In the genomic region with DNA sequence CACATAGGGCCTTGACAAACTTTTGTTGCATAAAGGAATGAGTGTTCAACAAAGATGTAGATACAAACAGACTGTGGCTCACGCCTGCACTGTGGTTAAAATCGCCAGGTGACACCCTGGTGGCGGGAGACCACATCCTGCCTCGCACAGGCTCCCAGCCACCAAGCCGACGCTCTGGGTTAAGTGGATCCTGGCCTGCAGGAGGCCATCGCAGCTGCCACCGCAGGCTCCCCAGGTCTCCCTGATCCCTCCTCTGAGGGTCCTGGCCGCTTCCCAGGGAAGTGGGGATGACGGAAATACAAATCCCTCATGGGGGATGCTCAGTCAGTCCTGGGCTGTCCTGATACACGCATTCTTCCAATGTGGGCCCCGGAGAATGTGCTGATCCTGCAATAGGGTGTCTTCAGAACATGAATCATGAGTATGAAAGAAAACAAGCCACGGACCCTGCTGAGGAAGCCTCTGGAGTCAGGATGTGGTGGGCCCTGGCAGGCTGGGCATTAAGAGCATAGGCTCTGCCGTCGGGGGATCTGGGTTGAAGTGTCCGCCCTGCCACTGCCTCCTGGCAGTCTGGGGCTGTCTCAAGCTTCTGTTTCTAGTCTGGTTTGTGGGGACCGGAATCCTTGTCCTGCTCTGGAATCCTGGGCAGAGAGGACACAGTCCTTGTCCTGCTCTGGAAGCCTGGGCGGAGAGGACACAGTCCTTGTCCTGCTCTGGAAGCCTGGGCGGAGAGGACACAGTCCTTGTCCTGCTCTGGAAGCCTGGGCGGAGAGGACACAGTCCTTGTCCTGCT, we compare ENCODE assay signal across 9 cellular contexts. TPM values are rescaled to one million over a fixed set of nuclear protein-coding genes. Genes with fewer than 3 reads are reported as not detected.
A peak's percentile ranks its signal among the peaks of the same experiment; 100 is the strongest.
DNase-seq lines count a peak whose midpoint lies in the region; ATAC-seq and TF ChIP-seq lines count a peak whose summit lies in the region.
"Had no signal": no experiment of that assay in that cellular context is flagged by ENCODE, and none has a peak within 500 bp of the region (broad histone marks: within the 10 kb centered on the region; RNA-seq: fewer than 3 reads in every experiment).

No MANE protein-coding gene starts in this region.

- TF ChIP-seq CTCF in GM12875 (IDR thresholded peaks at IDR 0.05; ENCODE audit: borderline replicate concordance, insufficient read depth, low read depth, low read length) (peak; percentile 11; the same call in 1 of the 2 replicates), GM23338 (conservative IDR thresholded peaks at IDR 0.05; ENCODE audit: low read depth in 2 of 2) (no peak)

- intact Hi-C loops in Right ventricle myocardium superior (cut with DNase I): loop anchor here (10.0 kb wide), 1 partner anchor 256 kb away; no protein-coding TSS in a partner anchor

- no peaks in the 10 kb centered on the region for H4K20me1 ChIP-seq in GM23338 (replicated peaks; ENCODE audit: insufficient read depth)

- no peaks in the 10 kb centered on the region; the same call in 2 of the 3 replicates for H3K9me3 Mint-ChIP-seq in GM23338

- peak; percentile 14 for DNase-seq in NOMO-1 treated with DMSO at 0.1 percent for 48 hours (lab: John Stamatoyannopoulos, UW; ENCODE audit: unreplicated experiment)
- peak; percentile 45 for DNase-seq in activated T-helper 9 cell treated with anti-CD3 and anti-CD28 coated beads, Interleukin-2, amount 50 U/mL, for 16 hours (ENCODE audit: low read depth)
- peak; percentile 59 to 72 (median 66) for DNase-seq in stimulated activated CD4-positive, alpha-beta T cell treated with anti-CD3 and anti-CD28 coated beads, Interleukin-12 subunit alpha, Interleukin-12 subunit beta, amount 100 ng/mL, for 48 hours (ENCODE audit: low read depth in 2 of 3, low spot score in 1 of 3)
- no peak for DNase-seq in GM23338 (ENCODE audit: low spot score)
- no peak for DNase-seq in HEK293T (ENCODE audit: extremely low spot score)
- no peak for DNase-seq in Right ventricle myocardium superior

- H3K4me1 Mint-ChIP-seq in GM23338: peaks cover 16% of the 10 kb centered on the region

- CTCF ChIA-PET in HEK293T (lab: Yijun Ruan, JAX): interaction anchor here (0.6 to 1.4 kb wide), 2 partner anchors 201 to 523 kb away, joined by 3 to 4 read pairs; no protein-coding TSS in a partner anchor

- H2AFZ ChIP-seq in GM23338: no peak overlapping the region

- POLR2A ChIA-PET in HEK293T (lab: Yijun Ruan, JAX): no interaction called here

- H3K27ac ChIP-seq in GM23338 (ENCODE audit: low read depth): no peak overlapping the region

- ATAC-seq in HG02610 (IDR thresholded peaks at IDR 0.05; ENCODE audit: unreplicated experiment): peak; percentile 97
- no peak for ATAC-seq in GM23338
- ATAC-seq in Right ventricle myocardium superior (ENCODE audit: poor library complexity): no peak

- no peaks in the 10 kb centered on the region for H3K79me2 ChIP-seq in GM23338 (replicated peaks; ENCODE audit: insufficient read depth)

- H3K9me2 ChIP-seq in GM23338 (ENCODE audit: insufficient read depth): no peaks in the 10 kb centered on the region

- H3K27me3 Mint-ChIP-seq in GM23338 (ENCODE audit: insufficient read depth, low read depth, poor library complexity): peaks cover 7% of the 10 kb centered on the region

- H3K36me3 Mint-ChIP-seq in GM23338 (ENCODE audit: low read depth): no peaks in the 10 kb centered on the region

- no peak overlapping the region for H3K4me3 Mint-ChIP-seq in GM23338

- no peak overlapping the region for H3K4me3 ChIP-seq in GM12875 (ENCODE audit: low read depth, low read length)
- H3K4me3 ChIP-seq in GM23338: no peak overlapping the region

- no peaks in the 10 kb centered on the region for H3F3A ChIP-seq in GM23338 (replicated peaks; ENCODE audit: low read depth)

- H3K36me3 ChIP-seq in GM23338 (ENCODE audit: insufficient read depth): no peaks in the 10 kb centered on the region

- no peaks in the 10 kb centered on the region for H3K27me3 ChIP-seq in GM23338 (ENCODE audit: insufficient read depth)

- no peak overlapping the region for H3K4me2 ChIP-seq in GM23338

- no peak overlapping the region; the same call in 1 of the 2 replicates for H3K27ac Mint-ChIP-seq in GM23338

- peaks cover 10% of the 10 kb centered on the region for H3K4me1 ChIP-seq in GM23338 (ENCODE audit: insufficient read depth)

TF ChIP-seq in GM23338, 12 proteins besides CTCF, POLR2A, EP300 and RAD21 (continues in another document):
- TF ChIP-seq EZH2 (IDR thresholded peaks at IDR 0.05; ENCODE audit: low read depth, unreplicated experiment): no peak

TF ChIP-seq in HEK293T, 16 proteins besides CTCF, POLR2A, EP300 and RAD21:
- TF ChIP-seq FOXM1 (IDR thresholded peaks at IDR 0.05; ENCODE audit: borderline replicate concordance) (no peak), L3MBTL2 (conservative IDR thresholded peaks at IDR 0.05) (no peak)

RNA-seq across cellular contexts. Expression of gene BEGAIN, which starts 53.5 kb away (rescaled TPM):
- 2.4 and 6.6 TPM in 2 replicates for total RNA-seq in GM23338 (2014; rRNA removed; shearing (Covaris generic))
- polyA plus RNA-seq in GM23338 (2016; fragmentation: Nextera tagmentation; extraction: Ambion mirVana): 0.60 and 0.94 TPM in 2 replicates
- 0.46 TPM for total RNA-seq in Right ventricle myocardium superior
- total RNA-seq: glomerular endothelial cell had no signal

Comparison
In these comparisons a context has a peak if more than half of its experiments do, and no peak if none do; other contexts are left out.
1. DNase-seq: peak in NOMO-1 treated with DMSO at 0.1 percent for 48 hours (single experiment), activated T-helper 9 cell treated with anti-CD3 and anti-CD28 coated beads, Interleukin-2, amount 50 U/mL, for 16 hours (single experiment) and stimulated activated CD4-positive, alpha-beta T cell treated with anti-CD3 and anti-CD28 coated beads, Interleukin-12 subunit alpha, Interleukin-12 subunit beta, amount 100 ng/mL, for 48 hours (3 of 3); none in GM23338 (single experiment), HEK293T (single experiment) and Right ventricle myocardium superior (single experiment).